In the genomic region with DNA sequence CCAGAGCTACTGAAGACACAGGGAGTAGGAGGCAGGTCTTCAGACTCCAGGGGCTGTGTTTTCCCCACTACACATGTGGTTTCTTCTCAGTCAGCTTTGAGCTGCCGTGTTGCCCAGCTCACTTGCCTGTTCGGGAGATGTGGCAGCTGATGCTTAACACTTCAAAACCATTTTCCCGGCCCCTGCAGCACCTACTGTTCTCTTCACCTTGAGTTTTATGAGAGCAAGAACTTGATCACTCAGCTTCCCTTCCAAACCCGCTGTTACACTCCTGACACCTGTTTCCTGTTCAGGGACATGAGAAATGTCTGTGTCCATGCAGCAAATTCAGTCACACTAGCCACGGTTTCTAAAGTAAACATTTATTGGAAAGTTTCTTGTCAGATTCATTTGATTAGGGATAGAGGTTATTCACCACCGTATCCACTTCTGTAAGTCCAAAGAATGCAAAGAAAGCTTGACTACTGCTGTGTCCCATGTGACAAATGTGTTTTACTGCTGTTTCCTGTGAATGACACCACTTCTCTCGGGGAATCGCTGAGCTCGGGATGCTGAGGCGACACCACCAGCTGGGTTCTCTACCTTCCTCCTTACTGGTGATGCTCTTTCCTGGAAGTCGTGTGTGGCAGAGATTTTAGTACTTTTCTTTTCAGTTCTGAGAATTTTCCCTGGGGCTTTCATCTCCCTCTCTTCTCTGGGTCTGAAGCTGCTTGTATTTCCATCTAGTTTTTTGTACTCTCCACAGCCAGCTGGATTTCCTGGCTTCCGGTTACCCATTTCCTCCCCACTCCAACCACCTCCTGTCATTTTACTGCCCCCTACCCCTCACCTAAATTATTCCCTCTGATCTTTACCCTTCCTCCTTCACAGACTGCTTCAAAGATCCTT, we compare ENCODE assay signal across 8 cellular contexts.
A peak's percentile ranks its signal among the peaks of the same experiment; 100 is the strongest.
DNase-seq lines count a peak whose midpoint lies in the region; ATAC-seq and TF ChIP-seq lines count a peak whose summit lies in the region.

No MANE protein-coding gene starts in this region.

- H3K4me3 Mint-ChIP-seq in activated CD4-positive, alpha-beta memory T cell treated with anti-CD3 and anti-CD28 coated beads, Interleukin-2, amount 10 ng/mL, durations not matched to agents 7 days and 5 days, result peak overlapping the region; percentile 15
- no peak overlapping the region for H3K4me3 Mint-ChIP-seq in Calu3 (ENCODE audit: low read depth, unreplicated experiment)

- no peak for TF ChIP-seq POLR2A in vagina (IDR thresholded peaks at IDR 0.05)

- H3K4me1 ChIP-seq in vagina, result no peaks in the 10 kb centered on the region

- no peaks in the 10 kb centered on the region for H3K9me3 Mint-ChIP-seq in activated CD4-positive, alpha-beta memory T cell treated with anti-CD3 and anti-CD28 coated beads, Interleukin-2, amount 10 ng/mL, durations not matched to agents 7 days and 5 days
- no peaks in the 10 kb centered on the region for H3K9me3 Mint-ChIP-seq in Calu3 (ENCODE audit: low read depth, unreplicated experiment)

- CTCF ChIA-PET in activated CD4-positive, alpha-beta memory T cell treated with anti-CD3 and anti-CD28 coated beads, Interleukin-2, amount 10 ng/mL, durations not matched to agents 7 days and 5 days (lab: Charles Lee), result interaction anchor here (0.8 to 2.9 kb wide), 9 partner anchors 28 to 399 kb away, joined by 3 to 15 read pairs (median 5); a partner anchor contains a TSS
- CTCF ChIA-PET in Calu3 (lab: Charles Lee), result no interaction called here

- TF ChIP-seq CTCF in vagina (IDR thresholded peaks at IDR 0.05) (no peak), Calu3 (IDR thresholded peaks at IDR 0.05; ENCODE audit: unreplicated experiment) (no peak)

- POLR2A ChIA-PET in activated CD4-positive, alpha-beta memory T cell treated with anti-CD3 and anti-CD28 coated beads, Interleukin-2, amount 10 ng/mL, durations not matched to agents 7 days and 5 days (lab: Charles Lee), result interaction anchor here (1.1 to 2.8 kb wide), 11 partner anchors 9 to 399 kb away, joined by 3 to 37 read pairs (median 5); a partner anchor contains a TSS

- H3K4me1 Mint-ChIP-seq in activated CD4-positive, alpha-beta memory T cell treated with anti-CD3 and anti-CD28 coated beads, Interleukin-2, amount 10 ng/mL, durations not matched to agents 7 days and 5 days, result peaks cover 32% of the 10 kb centered on the region
- no peaks in the 10 kb centered on the region for H3K4me1 Mint-ChIP-seq in Calu3 (ENCODE audit: low read depth, unreplicated experiment)

- peaks cover 16% of the 10 kb centered on the region for H3K36me3 Mint-ChIP-seq in activated CD4-positive, alpha-beta memory T cell treated with anti-CD3 and anti-CD28 coated beads, Interleukin-2, amount 10 ng/mL, durations not matched to agents 7 days and 5 days (ENCODE audit: low read depth)
- H3K36me3 Mint-ChIP-seq in Calu3 (ENCODE audit: insufficient read depth, unreplicated experiment), result peaks cover 5% of the 10 kb centered on the region

- H3K4me3 ChIP-seq in vagina, result no peak overlapping the region

- BruUV-seq in Calu3 (replicated peaks; lab: Mats Ljungman, UMichigan), result no TSS peak

- H3K9me3 ChIP-seq in vagina, result no peaks in the 10 kb centered on the region

- peaks cover 0 to 5% of the 10 kb centered on the region in 2 donors for H3K36me3 ChIP-seq in vagina

- peak; percentile 52 for DNase-seq in DMS53 treated with DMSO at 0.1 percent for 48 hours (lab: John Stamatoyannopoulos, UW; ENCODE audit: unreplicated experiment)
- peak; percentile 63 for DNase-seq in activated CD4-positive, alpha-beta memory T cell treated with anti-CD3 and anti-CD28 coated beads, Interleukin-2, amount 10 ng/mL, durations not matched to agents 7 days and 5 days
- DNase-seq in glomerular visceral epithelial cell (ENCODE audit: extremely low spot score), result peak; percentile 15
- peak; percentile 57 for DNase-seq in stimulated activated CD4-positive, alpha-beta T cell treated with anti-CD3 and anti-CD28 coated beads, Interleukin-15, amount 100 ng/mL, for 24 hours
- no peak for DNase-seq in vagina (ENCODE audit: extremely low spot score in 2 of 2)
- no peak for DNase-seq in NCI-H187 treated with DMSO at 0.1 percent for 48 hours (lab: John Stamatoyannopoulos, UW)
- DNase-seq in Calu3, result no peak

- no peak overlapping the region for H3K27ac ChIP-seq in vagina

- no peaks in the 10 kb centered on the region for H3K27me3 ChIP-seq in vagina

- H3K27ac Mint-ChIP-seq in activated CD4-positive, alpha-beta memory T cell treated with anti-CD3 and anti-CD28 coated beads, Interleukin-2, amount 10 ng/mL, durations not matched to agents 7 days and 5 days, result peak overlapping the region; percentile 65
- H3K27ac Mint-ChIP-seq in Calu3 (ENCODE audit: unreplicated experiment), result no peak overlapping the region

- peak; percentile 49 for ATAC-seq in HG03039 (IDR thresholded peaks at IDR 0.05; ENCODE audit: unreplicated experiment)

- peaks cover 10% of the 10 kb centered on the region for H3K27me3 Mint-ChIP-seq in activated CD4-positive, alpha-beta memory T cell treated with anti-CD3 and anti-CD28 coated beads, Interleukin-2, amount 10 ng/mL, durations not matched to agents 7 days and 5 days
- H3K27me3 Mint-ChIP-seq in Calu3 (ENCODE audit: unreplicated experiment), result no peaks in the 10 kb centered on the region

- intact Hi-C loops in vagina (cut with DNase I) (no loop called here), Calu3 (cut with micrococcal nuclease; ENCODE audit: unreplicated experiment) (no loop called here)

Comparison
In these comparisons a context has a peak if more than half of its experiments do, and no peak if none do; other contexts are left out.
1. DNase-seq: peak in DMS53 treated with DMSO at 0.1 percent for 48 hours (single experiment), activated CD4-positive, alpha-beta memory T cell treated with anti-CD3 and anti-CD28 coated beads, Interleukin-2, amount 10 ng/mL, durations not matched to agents 7 days and 5 days (single experiment), glomerular visceral epithelial cell (single experiment) and stimulated activated CD4-positive, alpha-beta T cell treated with anti-CD3 and anti-CD28 coated beads, Interleukin-15, amount 100 ng/mL, for 24 hours (single experiment); none in vagina (0 of 2), NCI-H187 treated with DMSO at 0.1 percent for 48 hours (single experiment) and Calu3 (single experiment).